ENCODE assay signal across 8 cellular contexts in genomic region chr9:134396825-134397224, GRCh38.
DNase-seq lines count a peak whose midpoint lies in the region; ATAC-seq and TF ChIP-seq lines count a peak whose summit lies in the region.

No MANE protein-coding gene starts in this region.

- H3K4me3 ChIP-seq in BLaER1: peak overlapping the region; percentile 56
- peak overlapping the region; percentile 72 for H3K4me3 ChIP-seq in OCI-LY3 (ENCODE audit: low read length)
- peak overlapping the region; percentile 26 for H3K4me3 ChIP-seq in mononuclear cell (ENCODE audit: low read length)

- ATAC-seq in GM19463 (IDR thresholded peaks at IDR 0.05; ENCODE audit: unreplicated experiment): no peak

- peaks cover 98% of the 10 kb centered on the region for H3K4me1 ChIP-seq in BLaER1
- peaks cover 56% of the 10 kb centered on the region for H3K4me1 ChIP-seq in OCI-LY3 (ENCODE audit: low read length)
- H3K4me1 ChIP-seq in mononuclear cell (ENCODE audit: insufficient read depth, low read length): peaks cover 96% of the 10 kb centered on the region

- peaks cover 100% of the 10 kb centered on the region for H4K20me1 ChIP-seq in BLaER1
- peaks cover 27% of the 10 kb centered on the region for H4K20me1 ChIP-seq in OCI-LY3 (ENCODE audit: insufficient read depth, low read length)

- H2AFZ ChIP-seq in OCI-LY3 (ENCODE audit: low read depth, low read length): no peak overlapping the region

- H3K9me3 ChIP-seq in BLaER1 (peaks cover 13% of the 10 kb centered on the region), OCI-LY3 (ENCODE audit: insufficient read depth, low read length) (no peaks in the 10 kb centered on the region), mononuclear cell (ENCODE audit: low read depth, low read length) (no peaks in the 10 kb centered on the region)

- peak; percentile 44 for DNase-seq in activated T-helper 9 cell treated with anti-CD3 and anti-CD28 coated beads, Interleukin-2, amount 50 U/mL, for 16 hours (ENCODE audit: low read depth)
- no peak for DNase-seq in kidney tubule cell (ENCODE audit: low spot score)
- DNase-seq in NCI-H748 (lab: John Stamatoyannopoulos, UW; ENCODE audit: unreplicated experiment): no peak
- DNase-seq in NCI-H2081 treated with DMSO at 0.1 percent for 48 hours (lab: John Stamatoyannopoulos, UW): no peak

- H3K9ac ChIP-seq in BLaER1 (peak overlapping the region; percentile 48; the same call in 1 of the 2 replicates), OCI-LY3 (ENCODE audit: low read length) (peak overlapping the region; percentile 61; the same call in 1 of the 2 replicates)

- no peaks in the 10 kb centered on the region for H3K27me3 ChIP-seq in BLaER1
- no peaks in the 10 kb centered on the region for H3K27me3 ChIP-seq in OCI-LY3 (ENCODE audit: low read depth, low read length)
- no peaks in the 10 kb centered on the region for H3K27me3 ChIP-seq in mononuclear cell (ENCODE audit: insufficient read depth, low read length)

- H3K4me2 ChIP-seq in BLaER1 (peak overlapping the region; percentile 99), OCI-LY3 (ENCODE audit: low read length) (peak overlapping the region; percentile 93)

- H3K27ac ChIP-seq in BLaER1 (peak overlapping the region; percentile 73), OCI-LY3 (ENCODE audit: low read length) (peak overlapping the region; percentile 69)

- no peak for TF ChIP-seq CTCF in OCI-LY3 (IDR thresholded peaks at IDR 0.05; ENCODE audit: low read depth, low read length)

- peaks cover 73% of the 10 kb centered on the region for H3K79me2 ChIP-seq in OCI-LY3 (ENCODE audit: low read length)

- H3K36me3 ChIP-seq in BLaER1 (peaks cover 23% of the 10 kb centered on the region), OCI-LY3 (replicated peaks; ENCODE audit: low read depth, low read length) (peaks cover 22% of the 10 kb centered on the region)
